ENCODE assay signal across 3 cellular contexts in genomic region chr18:8722946-8723477, GRCh38.
TF ChIP-seq lines count a peak whose summit lies in the region.

No MANE protein-coding gene starts in this region.

TF ChIP-seq in A549, 52 proteins besides CTCF, POLR2A, EP300 and RAD21:
- TF ChIP-seq TFCP2L1 (CRISPR knock-in tag; IDR thresholded peaks at IDR 0.05) (no peak), ZC3H11A (IDR thresholded peaks at IDR 0.05) (no peak), BHLHE40 (IDR thresholded peaks at IDR 0.05; ENCODE audit: low read depth, low read length) (no peak), CBX2 (IDR thresholded peaks at IDR 0.05; ENCODE audit: borderline replicate concordance, low read depth) (no peak), RCOR1 (IDR thresholded peaks at IDR 0.05; ENCODE audit: low read depth, low read length) (no peak), ZFP36 (IDR thresholded peaks at IDR 0.05; ENCODE audit: borderline replicate concordance, partially characterized antibody) (no peak), NPAS2 (CRISPR knock-in tag; IDR thresholded peaks at IDR 0.05; ENCODE audit: borderline replicate concordance) (no peak), ESRRA (IDR thresholded peaks at IDR 0.05; ENCODE audit: borderline replicate concordance, low read length) (no peak)

TF ChIP-seq in IMR-90, 13 proteins besides CTCF, POLR2A, EP300 and RAD21:
- TF ChIP-seq MAFK (IDR thresholded peaks at IDR 0.05; ENCODE audit: low read depth, low read length) (no peak), USF2 (IDR thresholded peaks at IDR 0.05; ENCODE audit: low read depth, low read length) (no peak), BHLHE40 (IDR thresholded peaks at IDR 0.05; ENCODE audit: low read depth, low read length) (no peak), MXI1 (IDR thresholded peaks at IDR 0.05; ENCODE audit: borderline replicate concordance, low read depth, low read length) (no peak), RFX5 (IDR thresholded peaks at IDR 0.05; ENCODE audit: low read depth, low read length) (no peak), ELK1 (IDR thresholded peaks at IDR 0.05; ENCODE audit: borderline replicate concordance, low read depth, low read length) (no peak), RCOR1 (IDR thresholded peaks at IDR 0.05; ENCODE audit: insufficient replicate concordance, low read length) (no peak), SMC3 (IDR thresholded peaks at IDR 0.05; ENCODE audit: low read depth, low read length) (no peak), CHD1 (IDR thresholded peaks at IDR 0.05; ENCODE audit: low read depth, low read length) (no peak), MAZ (IDR thresholded peaks at IDR 0.05; ENCODE audit: borderline replicate concordance, low read depth, low read length) (no peak)

TF ChIP-seq in H1, 55 proteins besides CTCF, POLR2A, EP300 and RAD21:
- TF ChIP-seq EGR1 (IDR thresholded peaks at IDR 0.05; ENCODE audit: borderline replicate concordance, low read depth, low read length) (no peak), BCL11A (IDR thresholded peaks at IDR 0.05; ENCODE audit: low read depth in 2 of 2, low read length in 2 of 2) (no peak), MAX (IDR thresholded peaks at IDR 0.05) (no peak), HDAC2 (IDR thresholded peaks at IDR 0.05; ENCODE audit: borderline replicate concordance in 1 of 2, low read depth in 2 of 2, low read length in 2 of 2) (no peak), TEAD4 (IDR thresholded peaks at IDR 0.05; ENCODE audit: low read depth, low read length) (no peak), JUN (IDR thresholded peaks at IDR 0.05; ENCODE audit: low read depth, low read length) (no peak), SAP30 (IDR thresholded peaks at IDR 0.05; ENCODE audit: insufficient read depth, insufficient replicate concordance, low read length) (no peak), BACH1 (IDR thresholded peaks at IDR 0.05; ENCODE audit: low read length) (no peak)
